22 cellular contexts compared by ENCODE assay signal in genomic region chr2:213002383-213002782, GRCh38.
DNase-seq lines count a peak whose midpoint lies in the region; ATAC-seq and TF ChIP-seq lines count a peak whose summit lies in the region.
"Had no signal": no experiment of that assay in that cellular context is flagged by ENCODE, and none has a peak within 500 bp of the region (broad histone marks: within the 10 kb centered on the region; RNA-seq: fewer than 3 reads in every experiment).

No MANE protein-coding gene starts in this region.

- no peaks in the 10 kb centered on the region for H3K27me3 ChIP-seq in DOHH2 (ENCODE audit: control insufficient read depth, low read length)
- H3K27me3 ChIP-seq: brain microvascular endothelial cell, SJSA1 had no signal

- in situ Hi-C loops in KBM-7 (cut with MboI; ENCODE audit: low pct_unique_long_range_greater_than_20kb, low sequenced_read_pairs), result no loop called here

- no peaks in the 10 kb centered on the region for H3K9me3 ChIP-seq in DOHH2 (ENCODE audit: control insufficient read depth, insufficient read depth, low read length)
- H3K9me3 ChIP-seq in KOPT-K1 (ENCODE audit: insufficient read depth, low read length, poor library complexity, severe bottlenecking), result no peaks in the 10 kb centered on the region
- H3K9me3 ChIP-seq: SJSA1 had no signal

- no peak overlapping the region for H3K27ac ChIP-seq in DOHH2 (ENCODE audit: low read depth, low read length)
- peak overlapping the region; percentile 44 for H3K27ac ChIP-seq in KOPT-K1 (ENCODE audit: low read depth, low read length, poor library complexity, severe bottlenecking)
- H3K27ac ChIP-seq: brain microvascular endothelial cell, parathyroid adenoma, SJSA1 had no signal

- no peaks in the 10 kb centered on the region for H3K9me2 ChIP-seq in DOHH2 (replicated peaks; ENCODE audit: control insufficient read depth, low read length)

- peaks cover 17% of the 10 kb centered on the region for H3K4me1 ChIP-seq in DOHH2 (ENCODE audit: control insufficient read depth, low read length)

- peaks cover 2% of the 10 kb centered on the region; the same call in 1 of the 2 replicates for H3K36me3 ChIP-seq in DOHH2 (ENCODE audit: control insufficient read depth, low read length)
- peaks cover 75% of the 10 kb centered on the region for H3K36me3 ChIP-seq in KOPT-K1 (ENCODE audit: insufficient read depth, low read length)
- H3K36me3 ChIP-seq: SJSA1 had no signal

- H3K4me3 ChIP-seq in DOHH2 (ENCODE audit: low read length), result no peak overlapping the region
- H3K4me3 ChIP-seq: K562, SJSA1 had no signal

- ATAC-seq in GM19395 (IDR thresholded peaks at IDR 0.05; ENCODE audit: unreplicated experiment) (peak; percentile 43), HG03045 (IDR thresholded peaks at IDR 0.05; ENCODE audit: unreplicated experiment) (peak; percentile 49)
- ATAC-seq: CD8-positive, alpha-beta T cell; K562; naive thymus-derived CD4-positive, alpha-beta T cell; PC-3; WTC11 had no signal

- DNase-seq in LoVo (ENCODE audit: low spot score) (no peak), NCI-H510A (lab: John Stamatoyannopoulos, UW) (no peak), KBM-7 (no peak)
- DNase-seq in stimulated activated CD4-positive, alpha-beta T cell treated with anti-CD3 and anti-CD28 coated beads, Interleukin-12 subunit alpha, Interleukin-12 subunit beta, amount 100 ng/mL, for 4 hours, result no peak
- DNase-seq: brain microvascular endothelial cell; CD8-positive, alpha-beta T cell; cortex of kidney; H7; kidney glomerular epithelial cell; naive thymus-derived CD4-positive, alpha-beta T cell; NCI-H1105; NCI-H748 treated with DMSO at 0.1 percent for 48 hours; PC-3; stimulated activated CD4-positive, alpha-beta T cell treated with anti-CD3 and anti-CD28 coated beads, Interleukin-4, amount 100 ng/mL, for 1 hour had no signal

- no peaks in the 10 kb centered on the region for H4K20me1 ChIP-seq in DOHH2 (ENCODE audit: control insufficient read depth, insufficient read depth, low read depth, low read length)

- TF ChIP-seq CTCF in DOHH2 (IDR thresholded peaks at IDR 0.05; ENCODE audit: low read depth, low read length, poor library complexity, severe bottlenecking), result no peak

- H3F3A ChIP-seq in DOHH2 (ENCODE audit: control insufficient read depth, insufficient read depth), result no peaks in the 10 kb centered on the region

- H3K79me2 ChIP-seq in DOHH2 (ENCODE audit: control insufficient read depth, low read length), result no peaks in the 10 kb centered on the region
- H3K79me2 ChIP-seq: parathyroid adenoma had no signal

- peak overlapping the region; percentile 52; the same call in 1 of the 2 replicates for H3K4me2 ChIP-seq in DOHH2 (ENCODE audit: low read length)
